Comparison of ENCODE assay signal across 1 cellular context in the genomic region with DNA sequence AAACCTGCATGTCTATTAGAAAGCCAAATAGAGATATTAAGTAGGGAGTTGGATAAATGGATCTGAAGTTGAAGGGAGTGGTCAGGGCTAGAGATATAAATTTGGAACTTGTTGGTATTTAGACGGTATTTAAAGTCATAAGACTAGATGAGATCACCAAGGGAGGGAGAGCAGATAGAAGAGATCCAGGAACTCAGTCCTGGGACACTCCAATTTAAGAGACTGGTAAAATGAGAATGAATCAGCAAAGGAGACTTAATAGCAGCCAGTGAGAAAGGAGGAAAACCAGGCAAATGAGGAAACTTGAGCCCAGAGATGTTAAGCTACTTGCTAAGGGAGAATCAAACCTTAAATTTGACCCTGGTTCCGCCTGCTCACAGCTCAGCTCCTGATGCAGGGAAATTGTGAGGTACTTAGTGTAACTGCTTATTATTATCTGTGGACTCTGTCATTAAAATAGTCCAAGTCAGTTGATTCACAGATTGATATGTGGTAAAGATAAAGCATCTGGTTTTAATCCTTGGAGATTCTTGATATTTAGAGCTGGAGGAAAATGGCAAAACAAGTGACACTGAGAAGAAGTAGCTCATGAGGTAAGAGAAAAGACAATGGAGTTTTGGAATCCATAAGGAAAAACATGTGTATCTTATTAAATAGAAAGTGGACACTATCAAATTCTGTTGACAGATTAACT.
TF ChIP-seq lines count a peak whose summit lies in the region.

No MANE protein-coding gene starts in this region.

TF ChIP-seq in SK-N-SH, 30 proteins besides CTCF, POLR2A, EP300 and RAD21 (continued from another document):
- TF ChIP-seq, protein P1, sequence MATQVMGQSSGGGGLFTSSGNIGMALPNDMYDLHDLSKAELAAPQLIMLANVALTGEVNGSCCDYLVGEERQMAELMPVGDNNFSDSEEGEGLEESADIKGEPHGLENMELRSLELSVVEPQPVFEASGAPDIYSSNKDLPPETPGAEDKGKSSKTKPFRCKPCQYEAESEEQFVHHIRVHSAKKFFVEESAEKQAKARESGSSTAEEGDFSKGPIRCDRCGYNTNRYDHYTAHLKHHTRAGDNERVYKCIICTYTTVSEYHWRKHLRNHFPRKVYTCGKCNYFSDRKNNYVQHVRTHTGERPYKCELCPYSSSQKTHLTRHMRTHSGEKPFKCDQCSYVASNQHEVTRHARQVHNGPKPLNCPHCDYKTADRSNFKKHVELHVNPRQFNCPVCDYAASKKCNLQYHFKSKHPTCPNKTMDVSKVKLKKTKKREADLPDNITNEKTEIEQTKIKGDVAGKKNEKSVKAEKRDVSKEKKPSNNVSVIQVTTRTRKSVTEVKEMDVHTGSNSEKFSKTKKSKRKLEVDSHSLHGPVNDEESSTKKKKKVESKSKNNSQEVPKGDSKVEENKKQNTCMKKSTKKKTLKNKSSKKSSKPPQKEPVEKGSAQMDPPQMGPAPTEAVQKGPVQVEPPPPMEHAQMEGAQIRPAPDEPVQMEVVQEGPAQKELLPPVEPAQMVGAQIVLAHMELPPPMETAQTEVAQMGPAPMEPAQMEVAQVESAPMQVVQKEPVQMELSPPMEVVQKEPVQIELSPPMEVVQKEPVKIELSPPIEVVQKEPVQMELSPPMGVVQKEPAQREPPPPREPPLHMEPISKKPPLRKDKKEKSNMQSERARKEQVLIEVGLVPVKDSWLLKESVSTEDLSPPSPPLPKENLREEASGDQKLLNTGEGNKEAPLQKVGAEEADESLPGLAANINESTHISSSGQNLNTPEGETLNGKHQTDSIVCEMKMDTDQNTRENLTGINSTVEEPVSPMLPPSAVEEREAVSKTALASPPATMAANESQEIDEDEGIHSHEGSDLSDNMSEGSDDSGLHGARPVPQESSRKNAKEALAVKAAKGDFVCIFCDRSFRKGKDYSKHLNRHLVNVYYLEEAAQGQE (IDR thresholded peaks at IDR 0.05; ENCODE audit: low read depth, low read length), result no peak
- TF ChIP-seq FOSL2 (IDR thresholded peaks at IDR 0.05; ENCODE audit: borderline replicate concordance, low read depth) (peak; percentile 33; the same call in 1 of the 2 replicates), YY1 (IDR thresholded peaks at IDR 0.05; ENCODE audit: low read depth) (no peak), GABPA (IDR thresholded peaks at IDR 0.05; ENCODE audit: low read depth) (no peak), SMC3 (IDR thresholded peaks at IDR 0.05; ENCODE audit: low read depth, low read length) (no peak), MEF2A (IDR thresholded peaks at IDR 0.05; ENCODE audit: borderline replicate concordance, low read depth) (no peak), RFX5 (IDR thresholded peaks at IDR 0.05; ENCODE audit: low read length) (no peak), RXRA (IDR thresholded peaks at IDR 0.05; ENCODE audit: borderline replicate concordance, low read depth) (no peak)
- TF ChIP-seq, protein P2, sequence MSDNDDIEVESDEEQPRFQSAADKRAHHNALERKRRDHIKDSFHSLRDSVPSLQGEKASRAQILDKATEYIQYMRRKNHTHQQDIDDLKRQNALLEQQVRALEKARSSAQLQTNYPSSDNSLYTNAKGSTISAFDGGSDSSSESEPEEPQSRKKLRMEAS (IDR thresholded peaks at IDR 0.05; ENCODE audit: low read depth), result no peak
- TF ChIP-seq, protein P3, sequence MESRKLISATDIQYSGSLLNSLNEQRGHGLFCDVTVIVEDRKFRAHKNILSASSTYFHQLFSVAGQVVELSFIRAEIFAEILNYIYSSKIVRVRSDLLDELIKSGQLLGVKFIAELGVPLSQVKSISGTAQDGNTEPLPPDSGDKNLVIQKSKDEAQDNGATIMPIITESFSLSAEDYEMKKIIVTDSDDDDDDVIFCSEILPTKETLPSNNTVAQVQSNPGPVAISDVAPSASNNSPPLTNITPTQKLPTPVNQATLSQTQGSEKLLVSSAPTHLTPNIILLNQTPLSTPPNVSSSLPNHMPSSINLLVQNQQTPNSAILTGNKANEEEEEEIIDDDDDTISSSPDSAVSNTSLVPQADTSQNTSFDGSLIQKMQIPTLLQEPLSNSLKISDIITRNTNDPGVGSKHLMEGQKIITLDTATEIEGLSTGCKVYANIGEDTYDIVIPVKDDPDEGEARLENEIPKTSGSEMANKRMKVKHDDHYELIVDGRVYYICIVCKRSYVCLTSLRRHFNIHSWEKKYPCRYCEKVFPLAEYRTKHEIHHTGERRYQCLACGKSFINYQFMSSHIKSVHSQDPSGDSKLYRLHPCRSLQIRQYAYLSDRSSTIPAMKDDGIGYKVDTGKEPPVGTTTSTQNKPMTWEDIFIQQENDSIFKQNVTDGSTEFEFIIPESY (IDR thresholded peaks at IDR 0.05; ENCODE audit: borderline replicate concordance, low read depth), result no peak
